ENCODE assay signal across 14 cellular contexts in the genomic region with DNA sequence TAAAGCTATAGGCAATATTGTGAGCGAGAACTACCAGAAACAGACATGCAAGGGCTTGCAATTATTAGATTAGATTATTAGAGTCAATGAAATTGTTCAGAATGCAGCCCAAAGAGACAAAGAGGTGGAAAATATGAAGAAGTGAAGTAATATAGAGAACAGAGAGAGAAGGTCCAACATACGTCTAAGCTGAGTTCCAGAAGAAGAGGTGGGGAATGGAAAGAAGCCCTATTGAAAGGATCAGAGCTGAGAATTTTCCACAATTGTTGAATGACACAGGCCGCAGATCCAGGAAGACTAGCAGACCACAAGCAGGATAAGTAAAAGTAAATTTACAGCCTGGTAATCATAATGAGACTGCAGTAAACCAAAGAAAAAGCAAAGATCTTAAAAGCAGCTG.
DNase-seq lines count a peak whose midpoint lies in the region; ATAC-seq and FAIRE-seq lines count a peak whose summit lies in the region.
"Had no signal": no experiment of that assay in that cellular context is flagged by ENCODE, and none has a peak within 500 bp of the region (broad histone marks: within the 10 kb centered on the region; RNA-seq: fewer than 3 reads in every experiment).

No MANE protein-coding gene starts in this region.

- no peak for FAIRE-seq in HTR-8/SVneo (lab: Jason Lieb, UNC)

- DNase-seq in EH (ENCODE audit: low read depth) (peak; percentile 5), RPMI7951 (ENCODE audit: low read depth) (peak; percentile 1), dermis microvascular lymphatic vessel endothelial cell (ENCODE audit: low read depth in 2 of 2) (peak; percentile 2 to 30), left kidney (ENCODE audit: low read depth, low spot score) (peak; percentile 11), HTR-8/SVneo (ENCODE audit: insufficient read length, low spot score) (no peak)
- DNase-seq: COR-L47, DMS153, GOT3, NCI-H1417, NCI-H187 treated with DMSO at 0.1 percent for 48 hours, NCI-H69, SHP77 treated with DMSO at 0.1 percent for 48 hours had no signal

- no peak for ATAC-seq in HG02571 (IDR thresholded peaks at IDR 0.05; ENCODE audit: unreplicated experiment)
- ATAC-seq in HG02840 (IDR thresholded peaks at IDR 0.05; ENCODE audit: low FRiP score, unreplicated experiment), result no peak
